ENCODE assay signal across 19 cellular contexts in the genomic region with DNA sequence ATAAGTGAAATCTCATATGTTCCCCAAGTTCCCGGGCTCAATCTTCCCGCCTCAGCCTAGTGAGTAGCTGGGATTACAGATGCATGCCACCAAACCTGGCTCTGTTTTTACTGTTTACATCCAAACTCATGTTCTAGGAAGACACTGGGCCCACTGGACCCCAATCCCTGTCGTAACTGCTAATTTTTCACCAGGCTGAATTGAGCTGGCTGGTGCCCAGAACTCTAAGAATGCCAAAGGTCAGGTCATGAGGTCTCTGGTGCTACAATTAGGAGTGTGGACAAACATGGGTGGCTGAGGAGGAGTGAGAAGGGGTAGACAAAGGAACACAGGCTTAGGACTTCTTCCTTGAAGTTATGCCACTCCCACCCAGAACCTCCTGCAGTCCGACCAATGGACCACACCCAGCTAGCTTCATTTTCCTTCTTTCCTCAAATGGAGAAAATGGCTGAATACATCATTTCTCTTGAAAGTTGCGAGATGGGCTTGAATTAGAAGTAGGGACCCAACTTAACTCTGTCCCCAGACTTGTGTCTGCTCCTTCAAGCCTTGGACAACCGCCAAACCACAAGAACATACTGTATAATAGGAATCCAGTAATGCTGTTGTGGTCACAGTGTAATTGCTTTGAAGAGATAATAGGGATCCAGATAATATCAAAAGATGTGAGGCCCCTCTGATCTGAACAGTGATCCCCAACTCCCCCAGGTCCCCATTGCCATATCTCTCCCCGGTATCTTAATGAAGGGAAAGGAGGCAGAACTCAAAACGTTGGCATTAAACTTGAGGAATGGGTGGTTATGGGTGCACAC. TPM values are rescaled to one million over a fixed set of nuclear protein-coding genes. Genes with fewer than 3 reads are reported as not detected.
DNase-seq lines count a peak whose midpoint lies in the region; ATAC-seq, FAIRE-seq and TF ChIP-seq lines count a peak whose summit lies in the region.
"Had no signal": no experiment of that assay in that cellular context is flagged by ENCODE, and none has a peak within 500 bp of the region (broad histone marks: within the 10 kb centered on the region; RNA-seq: fewer than 3 reads in every experiment).

No MANE protein-coding gene starts in this region.

- H3K36me3 ChIP-seq in liver (ENCODE audit: control insufficient read depth in 4 of 4, insufficient read depth in 3 of 4, low read depth in 1 of 4, low read length in 3 of 4) = no peaks in the 10 kb centered on the region
- H3K36me3 ChIP-seq: cardiac muscle cell, HAP-1 had no signal

- no peak for TF ChIP-seq POLR2A in H54 (IDR thresholded peaks at IDR 0.05; ENCODE audit: low read depth, low read length)

- TF ChIP-seq RAD21 in liver (IDR thresholded peaks at IDR 0.05) = no peak

- TF ChIP-seq CTCF in liver (IDR thresholded peaks at IDR 0.05; ENCODE audit: low read depth, low read length, missing input control) = no peak

- FAIRE-seq in H54 (lab: Jason Lieb, UNC) = no peak

- H3K4me3 ChIP-seq in liver (ENCODE audit: low read depth in 1 of 3, low read length in 3 of 3) = no peak overlapping the region
- H3K4me3 ChIP-seq: cardiac muscle cell, HAP-1 had no signal

- no peaks in the 10 kb centered on the region for H3K9me3 ChIP-seq in liver (ENCODE audit: control insufficient read depth in 4 of 4, low read length in 3 of 4)
- H3K9me3 ChIP-seq: HAP-1 had no signal

- WGBS in liver = 62% methylated on average over 8 of the region's 8 CpGs

- H3K27ac ChIP-seq in liver (ENCODE audit: low read depth in 1 of 2, low read length in 2 of 2) = no peak overlapping the region
- H3K27ac ChIP-seq: cardiac muscle cell had no signal

- no peaks in the 10 kb centered on the region for H3K27me3 ChIP-seq in liver (ENCODE audit: control insufficient read depth in 4 of 4, insufficient read depth in 4 of 4, low read length in 3 of 4)

- no peak overlapping the region for H3K9ac ChIP-seq in liver (ENCODE audit: low read depth in 1 of 2, low read length in 2 of 2)

- ATAC-seq in GM19452 (IDR thresholded peaks at IDR 0.05; ENCODE audit: unreplicated experiment) (no peak), GM19324 (IDR thresholded peaks at IDR 0.05; ENCODE audit: low FRiP score, unreplicated experiment) (no peak)
- ATAC-seq: activated T-cell treated with anti-CD3 and anti-CD28 coated beads, Interleukin-2, amount 50 U/mL, for 72 hours; effector memory CD8-positive, alpha-beta T cell; naive thymus-derived CD4-positive, alpha-beta T cell had no signal

- peaks cover 0 to 4% (median 0%) of the 10 kb centered on the region in 4 donors for H3K4me1 ChIP-seq in liver (ENCODE audit: control insufficient read depth in 4 of 4, insufficient read depth in 4 of 4, low read length in 3 of 4)

- peak; percentile 52 for DNase-seq in DMS79 (lab: John Stamatoyannopoulos, UW)
- DNase-seq in HUDEP-2 (lab: John Stamatoyannopoulos, UW; ENCODE audit: unreplicated experiment in 76 of 76) = peak in 40 of 76 experiments; percentile 3 to 61 (median 26)
- peak; percentile 48 for DNase-seq in SW480 (ENCODE audit: low spot score)
- DNase-seq in H54 (ENCODE audit: insufficient read length, low spot score) = no peak
- DNase-seq in globus pallidus (ENCODE audit: low spot score) = no peak
- DNase-seq: activated CD4-positive, alpha-beta T cell treated with anti-CD3 and anti-CD28 coated beads, Interleukin-2, amount 50 U/mL, for 48 hours; activated naive CD8-positive, alpha-beta T cell treated with anti-CD3 and anti-CD28 coated beads, Interleukin-2, amount 10 ng/mL, durations not matched to agents 7 days and 5 days; activated T-cell treated with anti-CD3 and anti-CD28 coated beads, Interleukin-2, amount 50 U/mL, for 72 hours; effector memory CD8-positive, alpha-beta T cell; naive thymus-derived CD4-positive, alpha-beta T cell; NCI-H2081 treated with DMSO at 0.1 percent for 48 hours; NCI-H774; Right ventricle myocardium superior; T1000 had no signal

TF ChIP-seq in liver, 16 proteins besides CTCF, POLR2A, EP300 and RAD21:
- TF ChIP-seq GABPA (IDR thresholded peaks at IDR 0.05 in 1 of 2, conservative IDR thresholded peaks at IDR 0.05 in 1 of 2) (no peak), SP1 (IDR thresholded peaks at IDR 0.05) (peak; percentile 49), HNF4A (conservative IDR thresholded peaks at IDR 0.05) (peak; percentile 51 to 65), RXRA (IDR thresholded peaks at IDR 0.05) (peak; percentile 26 to 45), FOXA2 (IDR thresholded peaks at IDR 0.05) (no peak), NR2F2 (IDR thresholded peaks at IDR 0.05) (peak; percentile 35)
- TF ChIP-seq, protein P1, sequence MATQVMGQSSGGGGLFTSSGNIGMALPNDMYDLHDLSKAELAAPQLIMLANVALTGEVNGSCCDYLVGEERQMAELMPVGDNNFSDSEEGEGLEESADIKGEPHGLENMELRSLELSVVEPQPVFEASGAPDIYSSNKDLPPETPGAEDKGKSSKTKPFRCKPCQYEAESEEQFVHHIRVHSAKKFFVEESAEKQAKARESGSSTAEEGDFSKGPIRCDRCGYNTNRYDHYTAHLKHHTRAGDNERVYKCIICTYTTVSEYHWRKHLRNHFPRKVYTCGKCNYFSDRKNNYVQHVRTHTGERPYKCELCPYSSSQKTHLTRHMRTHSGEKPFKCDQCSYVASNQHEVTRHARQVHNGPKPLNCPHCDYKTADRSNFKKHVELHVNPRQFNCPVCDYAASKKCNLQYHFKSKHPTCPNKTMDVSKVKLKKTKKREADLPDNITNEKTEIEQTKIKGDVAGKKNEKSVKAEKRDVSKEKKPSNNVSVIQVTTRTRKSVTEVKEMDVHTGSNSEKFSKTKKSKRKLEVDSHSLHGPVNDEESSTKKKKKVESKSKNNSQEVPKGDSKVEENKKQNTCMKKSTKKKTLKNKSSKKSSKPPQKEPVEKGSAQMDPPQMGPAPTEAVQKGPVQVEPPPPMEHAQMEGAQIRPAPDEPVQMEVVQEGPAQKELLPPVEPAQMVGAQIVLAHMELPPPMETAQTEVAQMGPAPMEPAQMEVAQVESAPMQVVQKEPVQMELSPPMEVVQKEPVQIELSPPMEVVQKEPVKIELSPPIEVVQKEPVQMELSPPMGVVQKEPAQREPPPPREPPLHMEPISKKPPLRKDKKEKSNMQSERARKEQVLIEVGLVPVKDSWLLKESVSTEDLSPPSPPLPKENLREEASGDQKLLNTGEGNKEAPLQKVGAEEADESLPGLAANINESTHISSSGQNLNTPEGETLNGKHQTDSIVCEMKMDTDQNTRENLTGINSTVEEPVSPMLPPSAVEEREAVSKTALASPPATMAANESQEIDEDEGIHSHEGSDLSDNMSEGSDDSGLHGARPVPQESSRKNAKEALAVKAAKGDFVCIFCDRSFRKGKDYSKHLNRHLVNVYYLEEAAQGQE (IDR thresholded peaks at IDR 0.05) = no peak

RNA-seq across cellular contexts. Expression of a gene that starts 8.7 kb away (rescaled TPM):
- total RNA-seq in liver = 1 to 10 TPM; 1.3 to 2.4 TPM
- polyA plus RNA-seq in liver = under 1 TPM; 0.46 to 0.53 TPM
- polyA plus RNA-seq: naive thymus-derived CD4-positive, alpha-beta T cell had no signal

RNA-seq across cellular contexts. Expression of a gene that starts 35.8 kb away (rescaled TPM):
- 1 to 10 TPM; 1.7 to 2.0 TPM for total RNA-seq in liver
- polyA plus RNA-seq in liver = 1 to 10 TPM in 1 of 2 donors, under 1 TPM in 1; 0.40 to 1.5 TPM

Comparison
In these comparisons a context has a peak if more than half of its experiments do, and no peak if none do; other contexts are left out.
1. DNase-seq: peak in DMS79 (single experiment), HUDEP-2 (40 of 76) and SW480 (single experiment); none in H54 (single experiment) and globus pallidus (single experiment).